ENCODE assay signal across 11 cellular contexts in genomic region chr18:63022429-63023022, GRCh38.
A peak's percentile ranks its signal among the peaks of the same experiment; 100 is the strongest.
DNase-seq lines count a peak whose midpoint lies in the region; ATAC-seq and TF ChIP-seq lines count a peak whose summit lies in the region.
"Had no signal": no experiment of that assay in that cellular context is flagged by ENCODE, and none has a peak within 500 bp of the region (broad histone marks: within the 10 kb centered on the region; RNA-seq: fewer than 3 reads in every experiment).

No MANE protein-coding gene starts in this region.

- H2AK9ac ChIP-seq in IMR-90 (replicated peaks; ENCODE audit: low read depth, low read length, poor library complexity), result no peak overlapping the region

- H4K20me1 ChIP-seq in IMR-90 (ENCODE audit: insufficient read depth, low read length), result no peaks in the 10 kb centered on the region
- H4K20me1 ChIP-seq: BLaER1 treated with 17β-estradiol and CSF1 and Interleukin-3, amounts not matched to agents 10 nM and 100 nM had no signal

- intact Hi-C loops in IMR-90 (cut with micrococcal nuclease), result no loop called here

- H3K23ac ChIP-seq in IMR-90 (ENCODE audit: low read depth, low read length), result no peak overlapping the region

- 81% methylated on average over 6 of the region's 26 CpGs; no CpG with 5 or more reads in 1 of the 2 experiments for WGBS in IMR-90 (ENCODE audit: extremely low coverage in 2 of 2, insufficient read length in 1 of 2), 2 experiments

- peak; percentile 16 to 25 for DNase-seq in activated CD4-positive, alpha-beta T cell treated with anti-CD3 and anti-CD28 coated beads, Interleukin-2, amount 50 U/mL, for 48 hours
- DNase-seq in activated CD4-positive, alpha-beta T cell treated with anti-CD3 and anti-CD28 coated beads for 1 hour, result no peak
- DNase-seq in IMR-90, result no peak
- peak; percentile 73 for DNase-seq in ecto neural progenitor cell (ENCODE audit: low spot score)
- no peak for DNase-seq in RKO (ENCODE audit: low spot score)
- DNase-seq in amygdala (lab: John Stamatoyannopoulos, UW), result no peak
- DNase-seq: activated B cell treated with CpG ODN at 0.5 μM for 24 hours, OCI-M1 had no signal

- no peak overlapping the region for H3K18ac ChIP-seq in IMR-90 (ENCODE audit: low read depth, low read length)

- no peak overlapping the region for H2BK5ac ChIP-seq in IMR-90 (ENCODE audit: low read depth, low read length, poor library complexity, severe bottlenecking)

- dilution Hi-C loops in IMR-90 (cut with HindIII; ENCODE audit: low sequenced_read_pairs, unreplicated experiment), result no loop called here

- TF ChIP-seq POLR2A in IMR-90 (IDR thresholded peaks at IDR 0.05; ENCODE audit: low read depth, low read length), result no peak

- no peak overlapping the region for H4K5ac ChIP-seq in IMR-90 (ENCODE audit: low read depth, low read length)

- no peaks in the 10 kb centered on the region for H3K9me1 ChIP-seq in IMR-90 (ENCODE audit: insufficient read depth, low read length)

- H2AFZ ChIP-seq in IMR-90 (replicated peaks; ENCODE audit: low read length, poor library complexity), result no peak overlapping the region
- H2AFZ ChIP-seq in parathyroid adenoma, result no peak overlapping the region

- TF ChIP-seq RAD21 in IMR-90 (IDR thresholded peaks at IDR 0.05; ENCODE audit: low read length), result no peak

- H3K27ac ChIP-seq in IMR-90 (ENCODE audit: insufficient read depth, low read length) (no peak overlapping the region), parathyroid adenoma (no peak overlapping the region)
- H3K27ac ChIP-seq: BLaER1 treated with 17β-estradiol and CSF1 and Interleukin-3, amounts not matched to agents 10 nM and 100 nM had no signal

- H3K4ac ChIP-seq in IMR-90 (ENCODE audit: low read depth, low read length), result no peak overlapping the region

- H3K79me2 ChIP-seq in parathyroid adenoma, result no peaks in the 10 kb centered on the region

- H4K8ac ChIP-seq in IMR-90 (ENCODE audit: low read depth in 2 of 2, low read length in 2 of 2), result no peak overlapping the region

- peak; percentile 24 for TF ChIP-seq CTCF in IMR-90 (conservative IDR thresholded peaks at IDR 0.05; ENCODE audit: low read depth, low read length)
- TF ChIP-seq CTCF in parathyroid adenoma (IDR thresholded peaks at IDR 0.05), result peak; percentile 6

- POLR2A ChIA-PET in IMR-90 (lab: Charles Lee; ENCODE audit: unreplicated experiment), result no interaction called here

- no peaks in the 10 kb centered on the region for H3K36me3 ChIP-seq in IMR-90 (ENCODE audit: control insufficient read depth, insufficient read depth, low read length)
- no peaks in the 10 kb centered on the region for H3K36me3 ChIP-seq in parathyroid adenoma (ENCODE audit: control insufficient read depth, insufficient read depth, low read length)

- CTCF ChIA-PET in IMR-90 (lab: Yijun Ruan, JAX), result interaction anchor here (0.5 kb wide), 1 partner anchor 301 kb away, joined by 3 read pairs; no protein-coding TSS in a partner anchor

- H3K4me2 ChIP-seq in IMR-90 (ENCODE audit: low read depth, low read length), result no peak overlapping the region
- no peak overlapping the region for H3K4me2 ChIP-seq in parathyroid adenoma (ENCODE audit: low read length)
- H3K4me2 ChIP-seq: BLaER1 treated with 17β-estradiol and CSF1 and Interleukin-3, amounts not matched to agents 10 nM and 100 nM had no signal

- H2BK120ac ChIP-seq in IMR-90 (ENCODE audit: low read depth, low read length), result no peak overlapping the region

- BruUV-seq in IMR-90 (replicated peaks; lab: Mats Ljungman, UMichigan), result no TSS peak

- H2BK20ac ChIP-seq in IMR-90 (ENCODE audit: low read depth, low read length), result no peak overlapping the region

- no peak overlapping the region for H4K91ac ChIP-seq in IMR-90 (ENCODE audit: insufficient read depth, low read depth, low read length)

- ATAC-seq in IMR-90 (ENCODE audit: low read depth), result no peak
- no peak for ATAC-seq in HG02678 (IDR thresholded peaks at IDR 0.05; ENCODE audit: unreplicated experiment)

- H3K79me1 ChIP-seq in IMR-90 (ENCODE audit: low read depth in 1 of 2, low read length in 2 of 2), result no peaks in the 10 kb centered on the region

- no peak overlapping the region for H2AK5ac ChIP-seq in IMR-90 (ENCODE audit: low read depth, low read length)

- H3K9me3 ChIP-seq in IMR-90 (ENCODE audit: control insufficient read depth, insufficient read depth, low read length) (no peaks in the 10 kb centered on the region), parathyroid adenoma (ENCODE audit: control insufficient read depth, low read length) (no peaks in the 10 kb centered on the region)

- H3K27me3 ChIP-seq in IMR-90 (ENCODE audit: control insufficient read depth, insufficient read depth, low read length) (peaks cover 16% of the 10 kb centered on the region), parathyroid adenoma (ENCODE audit: control insufficient read depth, insufficient read depth, low read length) (no peaks in the 10 kb centered on the region)
- H3K27me3 ChIP-seq: BLaER1 treated with 17β-estradiol and CSF1 and Interleukin-3, amounts not matched to agents 10 nM and 100 nM had no signal

- H3K4me1 ChIP-seq in IMR-90 (ENCODE audit: control insufficient read depth, insufficient read depth, low read length), result no peaks in the 10 kb centered on the region
- H3K4me1 ChIP-seq in parathyroid adenoma, result no peaks in the 10 kb centered on the region

- no peak overlapping the region for H3K14ac ChIP-seq in IMR-90 (replicated peaks; ENCODE audit: low read depth, low read length)

- H3K4me3 ChIP-seq in IMR-90 (ENCODE audit: insufficient read depth, low read depth, low read length) (no peak overlapping the region), parathyroid adenoma (ENCODE audit: low read depth, low read length) (no peak overlapping the region)
- H3K4me3 ChIP-seq: BLaER1 treated with 17β-estradiol and CSF1 and Interleukin-3, amounts not matched to agents 10 nM and 100 nM had no signal

- no peak overlapping the region for H3K9ac ChIP-seq in IMR-90 (ENCODE audit: low read depth, low read length)
- no peak overlapping the region for H3K9ac ChIP-seq in parathyroid adenoma
- H3K9ac ChIP-seq: BLaER1 treated with 17β-estradiol and CSF1 and Interleukin-3, amounts not matched to agents 10 nM and 100 nM had no signal

- in situ Hi-C loops in IMR-90 (cut with MboI; ENCODE audit: low sequenced_read_pairs), result no loop called here

- H3K56ac ChIP-seq in IMR-90 (ENCODE audit: extremely low read depth, insufficient read depth, low read length), result no peak overlapping the region

- H2BK15ac ChIP-seq in IMR-90 (ENCODE audit: low read depth, low read length), result no peak overlapping the region

TF ChIP-seq in IMR-90, 13 proteins besides CTCF, POLR2A, EP300 and RAD21:
- TF ChIP-seq MAFK (IDR thresholded peaks at IDR 0.05; ENCODE audit: low read depth, low read length) (no peak), RCOR1 (IDR thresholded peaks at IDR 0.05; ENCODE audit: insufficient replicate concordance, low read length) (no peak), FOS (IDR thresholded peaks at IDR 0.05; ENCODE audit: low read depth, low read length) (no peak), CHD1 (IDR thresholded peaks at IDR 0.05; ENCODE audit: low read depth, low read length) (no peak), ELK1 (IDR thresholded peaks at IDR 0.05; ENCODE audit: borderline replicate concordance, low read depth, low read length) (no peak)

Comparison
In these comparisons a context has a peak if more than half of its experiments do, and no peak if none do; other contexts are left out.
1. DNase-seq: peak in activated CD4-positive, alpha-beta T cell treated with anti-CD3 and anti-CD28 coated beads, Interleukin-2, amount 50 U/mL, for 48 hours (2 of 2) and ecto neural progenitor cell (single experiment); none in activated CD4-positive, alpha-beta T cell treated with anti-CD3 and anti-CD28 coated beads for 1 hour (single experiment), IMR-90 (single experiment), RKO (single experiment) and amygdala (0 of 56).